8 cellular contexts compared by ENCODE assay signal in the genomic region with DNA sequence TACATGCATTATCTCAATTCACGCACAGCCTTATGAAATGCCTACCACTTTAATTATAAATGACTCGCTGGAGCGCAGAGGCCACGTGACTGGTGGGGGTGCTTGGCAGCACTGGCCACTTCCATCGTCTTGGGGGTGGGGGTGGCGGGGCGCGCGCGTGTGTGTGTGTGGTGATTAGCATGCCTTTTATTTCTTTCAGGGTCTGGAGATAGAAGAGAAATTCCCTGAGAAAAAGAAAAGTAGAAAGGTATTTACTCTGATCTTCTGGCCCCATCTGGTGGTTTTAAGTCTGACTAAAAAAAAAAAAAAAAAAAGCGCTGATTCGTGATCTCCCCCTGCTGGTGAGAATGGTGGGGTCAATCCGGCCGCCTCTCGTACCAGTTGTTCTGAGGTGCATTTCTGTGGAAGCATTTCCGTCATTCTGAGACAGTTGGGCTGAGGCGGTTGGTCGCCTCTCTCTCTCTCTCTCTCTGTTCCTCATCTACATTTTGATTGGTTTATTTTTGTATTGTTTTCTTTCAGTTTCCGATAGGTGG. TPM values are rescaled to one million over a fixed set of nuclear protein-coding genes. Genes with fewer than 3 reads are reported as not detected.
DNase-seq lines count a peak whose midpoint lies in the region; ATAC-seq and TF ChIP-seq lines count a peak whose summit lies in the region.

TSS of gene CCNB3 (plus strand) at position 402 of the 536 bp plus-strand sequence. CDS start 80,399 bp downstream, outside the sequence.

- DNase-seq in AG09319 (ENCODE audit: extremely low read depth, low read depth) (peak; percentile 20), NCI-H2196 (lab: John Stamatoyannopoulos, UW; ENCODE audit: unreplicated experiment) (peak; percentile 46), left lobe of liver (ENCODE audit: low spot score) (peak; percentile 60)
- peak; percentile 30 for DNase-seq in activated CD4-positive, CD25-positive, alpha-beta regulatory T cell treated with anti-CD3 and anti-CD28 coated beads, Interleukin-2, amount 50 U/mL, for 16 hours (ENCODE audit: low read depth, low spot score)
- DNase-seq in central memory CD4-positive, alpha-beta T cell: peak; percentile 76
- peak; percentile 51 for DNase-seq in stimulated activated CD4-positive, alpha-beta T cell treated with anti-CD3 and anti-CD28 coated beads, Interleukin-2, amount 100 ng/mL, for 4 hours (ENCODE audit: low read depth)

- peak; percentile 74 for TF ChIP-seq CTCF in AG09319 (IDR thresholded peaks at IDR 0.05; ENCODE audit: low read depth, low read length)

- ATAC-seq in GM18870 (IDR thresholded peaks at IDR 0.05; ENCODE audit: unreplicated experiment): peak; percentile 99
- ATAC-seq in HG03108 (IDR thresholded peaks at IDR 0.05; ENCODE audit: unreplicated experiment): peak; percentile 92
- peak; percentile 97 for ATAC-seq in left lobe of liver

RNA-seq across cellular contexts. Expression of gene CCNB3, which starts in this region (rescaled TPM):
- total RNA-seq in left lobe of liver: 0.18 TPM

Comparison
In these comparisons a context has a peak if more than half of its experiments do, and no peak if none do; other contexts are left out.
1. Peak in every context shown above with its lines: DNase-seq and ATAC-seq.
2. Peak in DNase-seq and ATAC-seq in left lobe of liver; RNA of the gene not detected or under 1 TPM.
3. DNase-seq: peak in every context shown above with its lines; median percentile 76 in central memory CD4-positive, alpha-beta T cell; 60 in left lobe of liver; 51 in stimulated activated CD4-positive, alpha-beta T cell treated with anti-CD3 and anti-CD28 coated beads, Interleukin-2, amount 100 ng/mL, for 4 hours; 46 in NCI-H2196; 30 in activated CD4-positive, CD25-positive, alpha-beta regulatory T cell treated with anti-CD3 and anti-CD28 coated beads, Interleukin-2, amount 50 U/mL, for 16 hours; 20 in AG09319.